18 cellular contexts compared by ENCODE assay signal in genomic region chr3:171125010-171125409, GRCh38.
DNase-seq lines count a peak whose midpoint lies in the region; ATAC-seq lines count a peak whose summit lies in the region.
"Had no signal": no experiment of that assay in that cellular context is flagged by ENCODE, and none has a peak within 500 bp of the region (broad histone marks: within the 10 kb centered on the region; RNA-seq: fewer than 3 reads in every experiment).

No MANE protein-coding gene starts in this region.

- H3K27ac ChIP-seq in SJCRH30: no peak overlapping the region
- H3K27ac ChIP-seq: 22Rv1 had no signal

- peak; percentile 27 for DNase-seq in AG08395 (ENCODE audit: low spot score)
- DNase-seq in amniotic epithelial cell (ENCODE audit: low read depth): peak; percentile 70
- peak; percentile 65 for DNase-seq in dermis blood vessel endothelial cell
- peak; percentile 30 for DNase-seq in kidney tubule cell (ENCODE audit: low spot score)
- no peak for DNase-seq in T1000 (lab: John Stamatoyannopoulos, UW)
- no peak for DNase-seq in SJCRH30
- no peak for DNase-seq in NCI-H187 treated with DMSO at 0.1 percent for 48 hours (lab: John Stamatoyannopoulos, UW)
- DNase-seq: C1 segment of cervical spinal cord, GOT3, NCI-H1048, NCI-H146, NCI-H2081 treated with DMSO at 0.1 percent for 48 hours, NCI-H510A treated with DMSO at 0.1 percent for 48 hours, NCI-H82 had no signal

- no peak for ATAC-seq in HG03432 (IDR thresholded peaks at IDR 0.05; ENCODE audit: unreplicated experiment)
- ATAC-seq: HepG2, Panc1 had no signal

- no peaks in the 10 kb centered on the region for H3K9me3 ChIP-seq in SJCRH30 (replicated peaks)

- H3K4me3 ChIP-seq in SJCRH30: no peak overlapping the region

- no peaks in the 10 kb centered on the region for H3K27me3 ChIP-seq in SJCRH30

- H3K4me1 ChIP-seq in SJCRH30: no peaks in the 10 kb centered on the region

- peaks cover 3% of the 10 kb centered on the region; the same call in 1 of the 2 replicates for H3K36me3 ChIP-seq in SJCRH30

Comparison
In these comparisons a context has a peak if more than half of its experiments do, and no peak if none do; other contexts are left out.
1. DNase-seq: peak in AG08395 (single experiment), amniotic epithelial cell (single experiment), dermis blood vessel endothelial cell (single experiment) and kidney tubule cell (single experiment); none in T1000 (single experiment), SJCRH30 (0 of 2) and NCI-H187 treated with DMSO at 0.1 percent for 48 hours (single experiment).